8 cellular contexts compared by ENCODE assay signal in genomic region chr20:10433623-10434466, GRCh38. TPM values are rescaled to one million over a fixed set of nuclear protein-coding genes. Genes with fewer than 3 reads are reported as not detected.
DNase-seq lines count a peak whose midpoint lies in the region; ATAC-seq, FAIRE-seq and TF ChIP-seq lines count a peak whose summit lies in the region.

Gene MKKS (minus strand): TSS chr20:10434222. CDS start chr20:10413514, 20,708 bp downstream.

- peak; percentile 55 for ATAC-seq in HG02678 (IDR thresholded peaks at IDR 0.05; ENCODE audit: unreplicated experiment)

- H3K36me3 ChIP-seq in left ventricle myocardium inferior: no peaks in the 10 kb centered on the region
- no peaks in the 10 kb centered on the region for H3K36me3 ChIP-seq in prostate gland

- DNase-seq in GM12891 (ENCODE audit: insufficient read length, low spot score) (peak; percentile 55), NCI-H128 (lab: John Stamatoyannopoulos, UW; ENCODE audit: unreplicated experiment) (peak; percentile 88), T follicular helper cell (ENCODE audit: low read depth) (peak; percentile 81), left ventricle myocardium inferior (peak; percentile 93), prostate gland (ENCODE audit: low spot score) (peak; percentile 82), ureter (ENCODE audit: low spot score) (peak; percentile 93)

- H3K27me3 ChIP-seq in left ventricle myocardium inferior (ENCODE audit: low read depth) (no peaks in the 10 kb centered on the region), prostate gland (replicated peaks; ENCODE audit: insufficient read depth) (no peaks in the 10 kb centered on the region)

- 0% methylated on average over 73 of the region's 73 CpGs for WGBS in adipose tissue, 3 donors
- under 1% methylated on average over 70 of the region's 73 CpGs for WGBS in prostate gland

- H3K27ac ChIP-seq in adipose tissue (ENCODE audit: low read depth, low read length) (peak within 1 kb of the TSS; percentile 34), left ventricle myocardium inferior (replicated peaks) (peak within 1 kb of the TSS; percentile 98), prostate gland (peak within 1 kb of the TSS; percentile 93)

- H3K9me3 ChIP-seq in left ventricle myocardium inferior (replicated peaks) (no peaks in the 10 kb centered on the region), prostate gland (no peaks in the 10 kb centered on the region)

- intact Hi-C loops in left ventricle myocardium inferior (cut with micrococcal nuclease) (no loop called here), prostate gland (cut with DNase I) (loop anchor here (2.0 to 5.0 kb wide), 2 partner anchors 217 to 239 kb away; partner anchors contain the start of genes JAG1 and SNAP25)

- FAIRE-seq in GM12891 (lab: Jason Lieb, UNC): peak; percentile 95

- H3K4me1 ChIP-seq in left ventricle myocardium inferior (peaks cover 58% of the 10 kb centered on the region), prostate gland (replicated peaks) (peaks cover 5% of the 10 kb centered on the region)

- TF ChIP-seq CTCF in left ventricle myocardium inferior (IDR thresholded peaks at IDR 0.05; ENCODE audit: borderline replicate concordance) (no peak), prostate gland (IDR thresholded peaks at IDR 0.05) (peak in 2 of 4 experiments; percentile 20 to 21)

- TF ChIP-seq POLR2A in GM12891 (IDR thresholded peaks at IDR 0.05; ENCODE audit: low read depth, low read length) (no peak; the same call in 1 of the 2 replicates), prostate gland (IDR thresholded peaks at IDR 0.05) (peak; percentile 46)

- H3K4me3 ChIP-seq in left ventricle myocardium inferior (peak within 1 kb of the TSS; percentile 97), prostate gland (peak within 1 kb of the TSS; percentile 77 to 83)

TF ChIP-seq in GM12891, 5 proteins besides CTCF, POLR2A, EP300 and RAD21:
- TF ChIP-seq TAF1 (IDR thresholded peaks at IDR 0.05; ENCODE audit: low read depth, low read length) (peak; percentile 33; the same call in 1 of the 2 replicates), PAX5 (IDR thresholded peaks at IDR 0.05; ENCODE audit: insufficient read depth, low read length, severe bottlenecking) (peak; percentile 20), SPI1 (IDR thresholded peaks at IDR 0.05; ENCODE audit: low read depth, low read length) (no peak), POU2F2 (IDR thresholded peaks at IDR 0.05; ENCODE audit: low read depth, low read length) (0 out of 2 replicates have a peak, but pooled peaks have one; percentile 17), POLR2AphosphoS5 (IDR thresholded peaks at IDR 0.05; ENCODE audit: low read depth, low read length) (no peak)

RNA-seq across cellular contexts. Expression of gene MKKS, which starts in this region (rescaled TPM):
- polyA plus RNA-seq in GM12891 (2012; ENCODE audit: low read depth, missing spikeins): 3.1 TPM
- polyA plus RNA-seq in adipose tissue: 10 to 100 TPM in 2 of 3 donors, 1 to 10 TPM in 1; 7.4 to 12.8 (median 10.3) TPM
- total RNA-seq in left ventricle myocardium inferior: 28.3 TPM
- total RNA-seq in prostate gland: 10 to 100 TPM; 14.6 to 19.0 TPM
- 16.7 TPM for total RNA-seq in ureter

Comparison
In these comparisons a context has a peak if more than half of its experiments do, and no peak if none do; other contexts are left out.
1. Peak in every context shown above with its lines: DNase-seq, ATAC-seq, H3K4me3 ChIP-seq and H3K27ac ChIP-seq.
2. H3K27ac ChIP-seq: peak in every context shown above with its lines; median percentile 98 in left ventricle myocardium inferior; 93 in prostate gland; 34 in adipose tissue.